ENCODE assay signal across 8 cellular contexts in the genomic region with DNA sequence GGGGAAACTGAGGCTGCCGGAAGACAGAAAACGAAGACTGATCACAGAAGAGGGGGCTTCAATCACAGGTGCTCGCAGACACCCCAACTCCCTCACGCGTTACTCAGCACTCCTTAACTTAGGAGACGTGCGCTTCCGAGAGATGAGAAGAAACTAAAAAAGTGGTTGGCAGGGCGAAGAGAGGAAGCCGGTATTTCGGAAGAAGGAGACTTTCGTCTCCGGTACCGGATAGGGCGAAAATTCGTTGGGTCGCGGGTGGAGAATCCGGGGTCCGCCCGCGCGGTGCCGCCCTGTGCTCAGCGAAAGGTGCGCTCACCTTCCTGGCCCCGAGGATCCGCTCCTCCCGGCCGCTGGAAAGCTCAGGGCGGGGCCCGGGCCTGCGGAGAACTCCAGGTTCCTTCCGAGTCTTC. TPM values are rescaled to one million over a fixed set of nuclear protein-coding genes. Genes with fewer than 3 reads are reported as not detected.
A peak's percentile ranks its signal among the peaks of the same experiment; 100 is the strongest.
DNase-seq lines count a peak whose midpoint lies in the region; ATAC-seq and TF ChIP-seq lines count a peak whose summit lies in the region.

No MANE protein-coding gene starts in this region.

- H2BK5ac ChIP-seq in trophoblast cell (ENCODE audit: low read depth, low read length, poor library complexity): no peak overlapping the region

- TF ChIP-seq CTCF in SK-N-SH (IDR thresholded peaks at IDR 0.05) (no peak), fibroblast of lung (conservative IDR thresholded peaks at IDR 0.05 in 1 of 2, IDR thresholded peaks at IDR 0.05 in 1 of 2; ENCODE audit: low read depth in 1 of 2, low read length in 2 of 2) (no peak)

- ATAC-seq in GM18868 (IDR thresholded peaks at IDR 0.05; ENCODE audit: unreplicated experiment): no peak

- peak overlapping the region; percentile 98 for H3K9ac ChIP-seq in SK-N-SH
- H3K9ac ChIP-seq in fibroblast of lung (ENCODE audit: insufficient read depth, low read length): peak overlapping the region; percentile 97
- H3K9ac ChIP-seq in trophoblast cell (ENCODE audit: low read length): no peak overlapping the region

- H3K4ac ChIP-seq in trophoblast cell (ENCODE audit: low read depth, low read length): no peak overlapping the region

- no peak; a peak in 1 of 4 replicates for TF ChIP-seq EP300 in SK-N-SH (IDR thresholded peaks at IDR 0.05; ENCODE audit: borderline replicate concordance in 1 of 2, low read depth in 1 of 2, low read length in 1 of 2)

- no peak overlapping the region for H2AK5ac ChIP-seq in trophoblast cell (ENCODE audit: low read length)

- H4K91ac ChIP-seq in trophoblast cell (ENCODE audit: low read depth, low read length): no peak overlapping the region

- H4K12ac ChIP-seq in trophoblast cell (ENCODE audit: low read depth, low read length): no peak overlapping the region

- H2AFZ ChIP-seq in SK-N-SH (ENCODE audit: low read depth): peak overlapping the region; percentile 61
- H2AFZ ChIP-seq in fibroblast of lung (ENCODE audit: low read length): no peak overlapping the region
- H2AFZ ChIP-seq in trophoblast cell (ENCODE audit: insufficient read depth, low read length, poor library complexity): no peak overlapping the region

- H3K79me1 ChIP-seq in trophoblast cell (ENCODE audit: low read length): peaks cover 2% of the 10 kb centered on the region

- H3K79me2 ChIP-seq in SK-N-SH (ENCODE audit: insufficient read depth) (peaks cover 96% of the 10 kb centered on the region), fibroblast of lung (ENCODE audit: control insufficient read depth, insufficient read depth, low read length) (peaks cover 95% of the 10 kb centered on the region), trophoblast cell (ENCODE audit: control insufficient read depth, insufficient read depth, low read length, poor library complexity) (no peaks in the 10 kb centered on the region)

- H3K18ac ChIP-seq in trophoblast cell (ENCODE audit: low read length): no peak overlapping the region

- H3K36me3 ChIP-seq in SK-N-SH (replicated peaks in 1 of 2; ENCODE audit: control insufficient read depth in 1 of 2, insufficient read depth in 2 of 2, low read length in 1 of 2) (peaks cover 10 to 22% of the 10 kb centered on the region in 2 experiments), fibroblast of lung (ENCODE audit: control insufficient read depth, insufficient read depth, low read length) (peaks cover 24% of the 10 kb centered on the region), trophoblast cell (ENCODE audit: control insufficient read depth in 1 of 2, insufficient read depth in 2 of 2, low read length in 2 of 2) (no peaks in the 10 kb centered on the region)

- no peak overlapping the region for H4K8ac ChIP-seq in trophoblast cell (ENCODE audit: low read depth, low read length)

- H3K14ac ChIP-seq in trophoblast cell (ENCODE audit: low read length): no peak overlapping the region

- peak overlapping the region; percentile 84 to 100 for H3K4me3 ChIP-seq in SK-N-SH (ENCODE audit: low read depth in 2 of 2, low read length in 1 of 2)
- H3K4me3 ChIP-seq in fibroblast of lung (replicated peaks in 1 of 4; ENCODE audit: control extremely low read depth in 1 of 4, insufficient read depth in 1 of 4, low read depth in 3 of 4, low read length in 4 of 4): peak overlapping the region; percentile 83 to 94 (median 90)
- no peak overlapping the region for H3K4me3 ChIP-seq in trophoblast cell (ENCODE audit: low read depth, low read length)

- H2BK12ac ChIP-seq in trophoblast cell (ENCODE audit: low read length): no peak overlapping the region

- H3K9me3 ChIP-seq in SK-N-SH (no peaks in the 10 kb centered on the region), fibroblast of lung (ENCODE audit: control insufficient read depth, insufficient read depth, low read depth, low read length) (no peaks in the 10 kb centered on the region), trophoblast cell (ENCODE audit: insufficient read depth, low read depth, low read length) (peaks cover 13% of the 10 kb centered on the region)

- DNase-seq in ELF-1 (ENCODE audit: low read depth, low spot score): peak; percentile 18
- no peak for DNase-seq in SK-N-SH
- peak in 1 of 2 donors; percentile 44 for DNase-seq in fibroblast of lung (ENCODE audit: low read depth in 2 of 2)
- peak in 1 of 2 donors; percentile 33 for DNase-seq in trophoblast cell
- DNase-seq in DMS114 treated with DMSO at 0.1 percent for 48 hours (lab: John Stamatoyannopoulos, UW; ENCODE audit: unreplicated experiment): no peak
- DNase-seq in NOMO-1 treated with dmso at 0.1 percent for 144 hours (lab: John Stamatoyannopoulos, UW; ENCODE audit: unreplicated experiment): no peak
- DNase-seq in GM03348 (ENCODE audit: low spot score): no peak

- TF ChIP-seq RAD21 in SK-N-SH (IDR thresholded peaks at IDR 0.05; ENCODE audit: low read length): no peak

- no peaks in the 10 kb centered on the region for H3K9me2 ChIP-seq in SK-N-SH

- H3F3A ChIP-seq in SK-N-SH (replicated peaks; ENCODE audit: insufficient read depth): peaks cover 10% of the 10 kb centered on the region

- peaks cover 14 to 61% of the 10 kb centered on the region in 2 experiments; a peak in 3 of 4 replicates for H3K4me1 ChIP-seq in SK-N-SH (ENCODE audit: control insufficient read depth in 1 of 2, insufficient read depth in 2 of 2, low read depth in 1 of 2, low read length in 1 of 2)
- H3K4me1 ChIP-seq in fibroblast of lung (ENCODE audit: control insufficient read depth, extremely low read depth, insufficient read depth, low read length): peaks cover 12% of the 10 kb centered on the region
- peaks cover 21 to 46% of the 10 kb centered on the region in 2 experiments for H3K4me1 ChIP-seq in trophoblast cell (ENCODE audit: control insufficient read depth in 1 of 2, insufficient read depth in 2 of 2, low read length in 2 of 2)

- CTCF ChIA-PET in SK-N-SH (lab: Yijun Ruan, JAX): interaction anchor here (0.9 to 11.4 kb wide), 14 partner anchors 8 to 427 kb away, joined by 3 to 133 read pairs (median 5); no protein-coding TSS in a partner anchor

- no peaks in the 10 kb centered on the region for H3K27me3 ChIP-seq in SK-N-SH (ENCODE audit: insufficient read depth)
- no peaks in the 10 kb centered on the region for H3K27me3 ChIP-seq in fibroblast of lung (ENCODE audit: control insufficient read depth, insufficient read depth, low read length)
- H3K27me3 ChIP-seq in trophoblast cell (ENCODE audit: insufficient read depth, low read length): peaks cover 75% of the 10 kb centered on the region

- POLR2A ChIA-PET in SK-N-SH (lab: Yijun Ruan, JAX): interaction anchor here (1.5 to 7.4 kb wide), 5 partner anchors 13 to 254 kb away, joined by 3 to 105 read pairs (median 9); no protein-coding TSS in a partner anchor

- peaks cover 24% of the 10 kb centered on the region for H4K20me1 ChIP-seq in SK-N-SH (ENCODE audit: insufficient read depth)
- no peaks in the 10 kb centered on the region for H4K20me1 ChIP-seq in fibroblast of lung (ENCODE audit: control insufficient read depth, extremely low read depth, insufficient read depth, low read length)

- H3K27ac ChIP-seq in SK-N-SH (ENCODE audit: low read depth in 2 of 2, low read length in 1 of 2): peak overlapping the region; percentile 75 to 89
- H3K27ac ChIP-seq in fibroblast of lung (ENCODE audit: insufficient read depth, low read length): peak overlapping the region; percentile 95
- H3K27ac ChIP-seq in trophoblast cell (ENCODE audit: low read depth, low read length): no peak overlapping the region

- H3K4me2 ChIP-seq in SK-N-SH: peak overlapping the region; percentile 93
- H3K4me2 ChIP-seq in fibroblast of lung (ENCODE audit: extremely low read depth, insufficient read depth, low read length): peak overlapping the region; percentile 94
- H3K4me2 ChIP-seq in trophoblast cell (ENCODE audit: low read length): peak overlapping the region; percentile 85

- no peak overlapping the region for H2BK120ac ChIP-seq in trophoblast cell (ENCODE audit: insufficient read depth, low read length, poor library complexity)

- H3K23ac ChIP-seq in trophoblast cell (ENCODE audit: low read length): no peak overlapping the region

- WGBS in SK-N-SH (ENCODE audit: low lambda C conversion rate): 4% methylated on average over 26 of the region's 34 CpGs
- no CpG with 5 or more reads among the region's 34 CpGs for WGBS in trophoblast cell (ENCODE audit: extremely low coverage, insufficient coverage, insufficient read length)

TF ChIP-seq in SK-N-SH, 30 proteins besides CTCF, POLR2A, EP300 and RAD21:
- TF ChIP-seq SIN3A (IDR thresholded peaks at IDR 0.05; ENCODE audit: borderline replicate concordance, low read depth, low read length): 0 out of 2 replicates have a peak, but pooled peaks have one; percentile 27
- TF ChIP-seq, protein P1, sequence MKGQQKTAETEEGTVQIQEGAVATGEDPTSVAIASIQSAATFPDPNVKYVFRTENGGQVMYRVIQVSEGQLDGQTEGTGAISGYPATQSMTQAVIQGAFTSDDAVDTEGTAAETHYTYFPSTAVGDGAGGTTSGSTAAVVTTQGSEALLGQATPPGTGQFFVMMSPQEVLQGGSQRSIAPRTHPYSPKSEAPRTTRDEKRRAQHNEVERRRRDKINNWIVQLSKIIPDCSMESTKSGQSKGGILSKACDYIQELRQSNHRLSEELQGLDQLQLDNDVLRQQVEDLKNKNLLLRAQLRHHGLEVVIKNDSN (IDR thresholded peaks at IDR 0.05; ENCODE audit: borderline replicate concordance, low read depth): no peak

RNA-seq across cellular contexts. Expression of a gene that starts 0.9 kb away (rescaled TPM):
- polyA plus RNA-seq in SK-N-SH (2012; rRNA removed) (37.8 and 57.8 TPM in 2 replicates), fibroblast of lung (40.5 and 64.9 TPM in 2 replicates)
- 28.9 and 45.2 TPM in 2 replicates for polyA plus RNA-seq in SK-N-SH (2012; cell fraction: cytosol; rRNA removed)
- polyA plus RNA-seq in SK-N-SH (2012; cell fraction: nucleus; rRNA removed): 179 and 233 TPM in 2 replicates
- 98.1 and 148 TPM in 2 replicates for total RNA-seq in fibroblast of lung
- polyA plus RNA-seq in fibroblast of lung (2012): 86.7 and 151 TPM in 2 replicates
- 102 and 172 TPM in 2 replicates for polyA minus RNA-seq in fibroblast of lung (ENCODE audit: low replicate concordance)
- 2.7 and 3.0 TPM in 2 replicates for polyA plus RNA-seq in trophoblast cell (2013)

RNA-seq across cellular contexts. Expression of a gene that starts 53.5 kb away (rescaled TPM):
- polyA plus RNA-seq in SK-N-SH (2012; rRNA removed): 0.02 and 0.05 TPM in 2 replicates
- polyA plus RNA-seq in SK-N-SH (2012; cell fraction: cytosol; rRNA removed): 0.05 and 0.19 TPM in 2 replicates
- 0.45 and 0.75 TPM in 2 replicates for polyA plus RNA-seq in SK-N-SH (2012; cell fraction: nucleus; rRNA removed)
- total RNA-seq in fibroblast of lung: 35.2 and 44.1 TPM in 2 replicates
- 84.3 and 93.9 TPM in 2 replicates for polyA plus RNA-seq in fibroblast of lung
- polyA plus RNA-seq in fibroblast of lung (2012): 55.1 and 85.4 TPM in 2 replicates
- 133 and 151 TPM in 2 replicates for polyA minus RNA-seq in fibroblast of lung (ENCODE audit: low replicate concordance)
- 0.93 and 0.97 TPM in 2 replicates for polyA plus RNA-seq in trophoblast cell (2013)

Comparison
In these comparisons a context has a peak if more than half of its experiments do, and no peak if none do; other contexts are left out.
1. RNA of a gene that starts 53.5 kb away (polyA plus RNA-seq): 55.1 to 93.9 TPM in fibroblast of lung; 0.02 to 0.75 TPM in SK-N-SH; every median in the first group is over 10 times any median in the second.
2. Peak in every context shown above with its lines, with median percentiles within 50 percentile points of each other: H3K4me2 ChIP-seq.